In the genomic region with DNA sequence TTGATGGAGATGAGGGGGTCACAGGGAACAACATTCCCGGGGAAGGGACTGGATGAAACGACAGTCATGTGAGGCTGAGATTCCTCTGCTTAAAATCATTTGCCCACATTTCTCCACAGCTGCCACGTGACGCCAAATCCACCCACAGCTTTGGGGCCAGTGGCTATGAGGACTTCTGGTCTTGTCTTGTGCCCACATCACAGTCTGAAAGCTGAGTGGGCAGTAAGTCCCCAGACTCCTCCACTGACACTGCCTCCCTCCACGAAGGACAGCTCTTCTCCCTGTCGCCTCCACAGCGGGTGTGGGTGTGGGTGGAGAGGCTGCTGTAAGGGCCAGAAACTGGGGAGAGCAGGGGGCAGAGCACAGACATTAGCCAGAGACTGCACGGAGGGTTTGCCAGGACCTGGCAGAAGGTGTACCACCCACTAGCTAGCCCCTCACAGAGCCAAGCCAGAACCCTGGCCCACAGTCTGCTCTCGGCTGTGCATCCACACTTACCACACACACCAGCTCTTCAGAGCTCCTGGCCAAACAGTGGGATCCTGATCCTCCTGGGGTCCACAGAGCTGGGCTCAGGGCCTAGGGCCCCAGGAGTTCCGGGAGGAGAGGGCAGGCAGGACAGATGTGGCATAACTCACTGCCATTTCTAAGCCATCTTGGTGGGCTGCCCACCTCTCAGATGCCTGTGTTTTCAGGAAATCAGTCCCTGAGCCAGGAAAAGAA, we compare ENCODE assay signal across 16 cellular contexts. TPM values are rescaled to one million over a fixed set of nuclear protein-coding genes. Genes with fewer than 3 reads are reported as not detected.
DNase-seq lines count a peak whose midpoint lies in the region; ATAC-seq and TF ChIP-seq lines count a peak whose summit lies in the region.
"Had no signal": no experiment of that assay in that cellular context is flagged by ENCODE, and none has a peak within 500 bp of the region (broad histone marks: within the 10 kb centered on the region; RNA-seq: fewer than 3 reads in every experiment).

No MANE protein-coding gene starts in this region.

- TF ChIP-seq POLR2A in Peyer's patch (IDR thresholded peaks at IDR 0.05) = no peak

- H3K27ac ChIP-seq in left ventricle myocardium inferior (replicated peaks) (no peak overlapping the region), cingulate gyrus (ENCODE audit: low read depth, low read length) (peak overlapping the region; percentile 47), aorta (ENCODE audit: low read depth in 1 of 2, low read length in 2 of 2) (no peak overlapping the region), Peyer's patch (no peak overlapping the region)
- H3K27ac ChIP-seq: 22Rv1, BLaER1, HL-60 had no signal

- DNase-seq in cardiac septum (ENCODE audit: low spot score) = peak; percentile 66
- DNase-seq in left ventricle myocardium inferior = no peak
- peak; percentile 17 for DNase-seq in occipital lobe (lab: John Stamatoyannopoulos, UW)
- peak; percentile 29 to 32 for DNase-seq in aorta
- DNase-seq in Peyer's patch = no peak
- no peak for DNase-seq in GM19238 (ENCODE audit: insufficient read length, low spot score)
- DNase-seq: AML-193; Caco-2; CD8-positive, alpha-beta memory T cell; GOT3; H9 had no signal

- no peaks in the 10 kb centered on the region for H3K27me3 ChIP-seq in left ventricle myocardium inferior (ENCODE audit: low read depth)
- H3K27me3 ChIP-seq in aorta (ENCODE audit: control insufficient read depth in 1 of 2, insufficient read depth in 2 of 2, low read length in 1 of 2) = no peaks in the 10 kb centered on the region
- H3K27me3 ChIP-seq in Peyer's patch = no peaks in the 10 kb centered on the region
- H3K27me3 ChIP-seq: BLaER1 had no signal

- H3K4me3 ChIP-seq in left ventricle myocardium inferior (no peak overlapping the region), aorta (ENCODE audit: low read length in 2 of 2) (no peak overlapping the region), Peyer's patch (no peak overlapping the region)
- H3K4me3 ChIP-seq: BLaER1 had no signal

- peaks cover 17% of the 10 kb centered on the region for H3K4me1 ChIP-seq in left ventricle myocardium inferior
- H3K4me1 ChIP-seq in aorta (ENCODE audit: control insufficient read depth in 1 of 2, insufficient read depth in 2 of 2, low read length in 2 of 2) = no peaks in the 10 kb centered on the region
- H3K4me1 ChIP-seq in Peyer's patch = no peaks in the 10 kb centered on the region
- H3K4me1 ChIP-seq: BLaER1, Caco-2 had no signal

- H3K9me3 ChIP-seq in left ventricle myocardium inferior (replicated peaks) (no peaks in the 10 kb centered on the region), aorta (ENCODE audit: control insufficient read depth, low read length) (no peaks in the 10 kb centered on the region), Peyer's patch (no peaks in the 10 kb centered on the region)
- H3K9me3 ChIP-seq: BLaER1, Caco-2 had no signal

- intact Hi-C loops in cardiac septum (cut with DNase I) (no loop called here), left ventricle myocardium inferior (cut with micrococcal nuclease) (no loop called here), aorta (cut with DNase I) (no loop called here)

- ATAC-seq in aorta (ENCODE audit: low FRiP score) (no peak), HG02870 (IDR thresholded peaks at IDR 0.05; ENCODE audit: unreplicated experiment) (no peak)

- H3K36me3 ChIP-seq in left ventricle myocardium inferior = no peaks in the 10 kb centered on the region
- H3K36me3 ChIP-seq in aorta (ENCODE audit: control insufficient read depth in 1 of 2, insufficient read depth in 2 of 2, low read length in 1 of 2) = no peaks in the 10 kb centered on the region
- no peaks in the 10 kb centered on the region for H3K36me3 ChIP-seq in Peyer's patch
- H3K36me3 ChIP-seq: BLaER1 had no signal

- no peak for TF ChIP-seq CTCF in left ventricle myocardium inferior (IDR thresholded peaks at IDR 0.05; ENCODE audit: borderline replicate concordance)
- TF ChIP-seq CTCF in Peyer's patch (IDR thresholded peaks at IDR 0.05) = no peak

- 90 to 91% methylated on average over 10 of the region's 10 CpGs for WGBS in aorta, 2 donors

RNA-seq across cellular contexts. Expression of a gene that starts 24.2 kb away (rescaled TPM):
- total RNA-seq in cardiac septum (42.4 TPM), left ventricle myocardium inferior (59.1 TPM), occipital lobe (52.6 TPM), aorta (10 to 100 TPM in 1 of 2 donors, 1 to 10 TPM in 1; 9.2 to 12.0 TPM), Peyer's patch (1 to 10 TPM in 1 of 4 donors, under 1 TPM in 3; 0.53 to 1.2 (median 0.81) TPM)
- polyA plus RNA-seq in aorta = 1 to 10 TPM in 1 of 2 donors, under 1 TPM in 1; 0.59 to 7.1 TPM

Comparison
In these comparisons a context has a peak if more than half of its experiments do, and no peak if none do; other contexts are left out.
1. DNase-seq: peak in cardiac septum (single experiment), occipital lobe (single experiment) and aorta (2 of 2); none in left ventricle myocardium inferior (single experiment), Peyer's patch (0 of 3) and GM19238 (single experiment).
2. RNA of a gene that starts 24.2 kb away (total RNA-seq): 59.1 TPM in left ventricle myocardium inferior (single experiment), 52.6 TPM in occipital lobe (single experiment), 42.4 TPM in cardiac septum (single experiment) and 9.2 to 12.0 TPM in aorta; 0.53 to 1.2 TPM in Peyer's patch; every median in the first group is over 4 times any median in the second.